Comparison of ENCODE assay signal across 31 cellular contexts in the genomic region with DNA sequence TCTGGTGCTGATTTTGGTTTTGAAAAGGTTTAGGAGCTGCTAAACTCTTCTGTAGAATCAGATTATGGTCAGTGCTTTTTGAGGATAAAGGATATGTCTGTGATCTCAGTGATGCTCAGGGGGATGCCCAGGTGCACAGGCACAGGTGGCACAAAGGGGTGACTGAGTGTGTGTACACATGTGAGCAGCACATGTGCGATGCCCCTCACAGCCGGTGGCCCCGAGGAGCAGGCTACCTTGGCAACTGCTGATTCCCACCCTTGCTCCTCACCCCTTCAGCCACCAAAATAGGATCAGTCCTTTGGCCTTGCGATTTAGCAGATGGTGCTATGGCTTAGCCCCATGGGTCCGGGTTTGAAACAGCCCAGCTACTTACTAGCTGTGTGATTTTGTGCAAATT.
"Had no signal": no experiment of that assay in that cellular context is flagged by ENCODE, and none has a peak within 500 bp of the region (broad histone marks: within the 10 kb centered on the region; RNA-seq: fewer than 3 reads in every experiment).

No MANE protein-coding gene starts in this region.

- H3K9me3 ChIP-seq: body of pancreas, SJCRH30 had no signal

- H3K27ac ChIP-seq: adrenal gland, body of pancreas, breast epithelium, SJCRH30, SK-N-MC, WERI-Rb-1 had no signal

- H3K27me3 Mint-ChIP-seq: activated T-cell treated with anti-CD3 and anti-CD28 coated beads, Interleukin-2, amount 50 U/mL, for 24 hours had no signal

- H3K36me3 Mint-ChIP-seq: IgD-negative memory B cell had no signal

- H3K4me1 ChIP-seq: adrenal gland, body of pancreas, breast epithelium, SJCRH30 had no signal

- DNase-seq: activated CD4-positive, alpha-beta T cell treated with anti-CD3 and anti-CD28 coated beads for 1 hour; activated CD4-positive, alpha-beta T cell treated with anti-CD3 and anti-CD28 coated beads for 48 hours; activated CD4-positive, alpha-beta T cell treated with anti-CD3 and anti-CD28 coated beads, Interleukin-2, amount 50 U/mL, for 48 hours; activated CD4-positive, CD25-positive, alpha-beta regulatory T cell; activated CD8-positive, alpha-beta memory T cell treated with anti-CD3 and anti-CD28 coated beads for 24 hours; activated gamma-delta T cell; activated naive CD4-positive, alpha-beta T cell treated with anti-CD3 and anti-CD28 coated beads for 36 hours; activated T-cell treated with anti-CD3 and anti-CD28 coated beads, Interleukin-2, amount 50 U/mL, for 24 hours; adrenal gland; body of pancreas; Karpas-422; KBM-7; NCI-H1048; NCI-H1436 treated with DMSO at 0.1 percent for 48 hours; NCI-H187; NCI-H2029 treated with DMSO at 0.1 percent for 48 hours; NCI-H2171 treated with DMSO at 0.1 percent for 48 hours; NCI-H2227 treated with DMSO at 0.1 percent for 48 hours; NCI-H446; NCI-H510A treated with DMSO at 0.1 percent for 48 hours; NCI-H526 treated with DMSO at 0.1 percent for 48 hours; NCI-H774; SHP77; SJCRH30; T1000; WERI-Rb-1 had no signal

- H3K4me3 ChIP-seq: adrenal gland, body of pancreas, breast epithelium, SJCRH30, SK-N-MC had no signal

- H3K4me1 Mint-ChIP-seq: IgD-negative memory B cell had no signal

- H3K36me3 ChIP-seq: adrenal gland, breast epithelium, SJCRH30, WERI-Rb-1 had no signal

- H3K4me3 Mint-ChIP-seq: activated naive CD4-positive, alpha-beta T cell treated with anti-CD3 and anti-CD28 coated beads for 36 hours; activated T-cell treated with anti-CD3 and anti-CD28 coated beads, Interleukin-2, amount 50 U/mL, for 24 hours; IgD-negative memory B cell had no signal

- H3K27ac Mint-ChIP-seq: activated naive CD4-positive, alpha-beta T cell treated with anti-CD3 and anti-CD28 coated beads for 36 hours; activated naive CD4-positive, alpha-beta T cell treated with anti-CD3 and anti-CD28 coated beads, Interleukin-2, amount 50 U/mL, for 72 hours; activated T-cell treated with anti-CD3 and anti-CD28 coated beads, Interleukin-2, amount 50 U/mL, for 24 hours; activated T-helper 2 cell treated with anti-CD3 and anti-CD28 coated beads, Interferon-gamma antibody, Interleukin-2, Interleukin-4, amounts not matched to agents 10 μg/mL and 5 μg/mL and 100 μg/mL, durations not matched to agents 14 hours and 24 hours and 36 hours; IgD-negative memory B cell had no signal

- H3K27me3 ChIP-seq: adrenal gland, body of pancreas, breast epithelium, SJCRH30 had no signal
